20 cellular contexts compared by ENCODE assay signal in genomic region chr9:95060246-95060645, GRCh38.
DNase-seq lines count a peak whose midpoint lies in the region; ATAC-seq, FAIRE-seq and TF ChIP-seq lines count a peak whose summit lies in the region.
"Had no signal": no experiment of that assay in that cellular context is flagged by ENCODE, and none has a peak within 500 bp of the region (broad histone marks: within the 10 kb centered on the region; RNA-seq: fewer than 3 reads in every experiment).

No MANE protein-coding gene starts in this region.

- TF ChIP-seq CTCF in left ventricle myocardium inferior (IDR thresholded peaks at IDR 0.05; ENCODE audit: borderline replicate concordance) (no peak), gastroesophageal sphincter (IDR thresholded peaks at IDR 0.05) (no peak), gastrocnemius medialis (IDR thresholded peaks at IDR 0.05 in 4 of 5, conservative IDR thresholded peaks at IDR 0.05 in 1 of 5) (no peak), SK-N-SH (IDR thresholded peaks at IDR 0.05) (no peak), adrenal gland (IDR thresholded peaks at IDR 0.05) (no peak)

- no peaks in the 10 kb centered on the region for H3K27me3 ChIP-seq in left ventricle myocardium inferior (ENCODE audit: low read depth)
- no peaks in the 10 kb centered on the region for H3K27me3 ChIP-seq in gastroesophageal sphincter
- no peaks in the 10 kb centered on the region for H3K27me3 ChIP-seq in gastrocnemius medialis
- no peaks in the 10 kb centered on the region for H3K27me3 ChIP-seq in SK-N-SH (ENCODE audit: insufficient read depth)
- no peaks in the 10 kb centered on the region for H3K27me3 ChIP-seq in adrenal gland
- H3K27me3 ChIP-seq in small intestine (ENCODE audit: control insufficient read depth in 2 of 2, insufficient read depth in 2 of 2, low read length in 2 of 2): no peaks in the 10 kb centered on the region
- H3K27me3 ChIP-seq: upper lobe of left lung had no signal

- intact Hi-C loops in left ventricle myocardium inferior (cut with micrococcal nuclease) (no loop called here), left cardiac atrium (cut with DNase I) (no loop called here), gastrocnemius medialis (cut with DNase I; ENCODE audit: low total_unique reads) (no loop called here), adrenal gland (cut with DNase I) (no loop called here)

- H3K4me2 ChIP-seq in SK-N-SH: no peak overlapping the region

- ATAC-seq in left cardiac atrium: no peak
- no peak for ATAC-seq in gastroesophageal sphincter
- ATAC-seq in gastrocnemius medialis: no peak
- no peak for ATAC-seq in HG02840 (IDR thresholded peaks at IDR 0.05; ENCODE audit: low FRiP score, unreplicated experiment)
- ATAC-seq: activated T-cell treated with anti-CD3 and anti-CD28 coated beads, Interleukin-2, amount 50 U/mL, for 4 hours; effector memory CD8-positive, alpha-beta T cell; stimulated activated memory B cell treated with anti-CD40 and anti-IgM and Interleukin-4, amounts not matched to agents 10 μg/mL and 1 μg/mL and 100 μg/mL, for 72 hours had no signal

- H3K4me1 ChIP-seq in left ventricle myocardium inferior (peaks cover 100% of the 10 kb centered on the region), gastroesophageal sphincter (peaks cover 0 to 100% (median 74%) of the 10 kb centered on the region in 3 donors), gastrocnemius medialis (peaks cover 100% of the 10 kb centered on the region in 2 donors), SK-N-SH (ENCODE audit: control insufficient read depth in 1 of 2, insufficient read depth in 2 of 2, low read depth in 1 of 2, low read length in 1 of 2) (peaks cover 50 to 71% of the 10 kb centered on the region in 2 experiments; a peak in 3 of 4 replicates), adrenal gland (replicated peaks in 1 of 2) (peaks cover 16 to 69% of the 10 kb centered on the region in 2 donors), small intestine (ENCODE audit: control insufficient read depth in 2 of 2, insufficient read depth in 1 of 2, low read depth in 1 of 2, low read length in 1 of 2) (peaks cover under 1 to 12% of the 10 kb centered on the region in 2 donors)

- H2AFZ ChIP-seq in SK-N-SH (ENCODE audit: low read depth): no peak overlapping the region

- FAIRE-seq in small intestine (lab: Jason Lieb, UNC): no peak
- FAIRE-seq: D721Med had no signal

- CTCF ChIA-PET in SK-N-SH (lab: Yijun Ruan, JAX): interaction anchor here (2.1 kb wide), 1 partner anchor 36 kb away, joined by 5 read pairs; no protein-coding TSS in a partner anchor

- POLR2A ChIA-PET in SK-N-SH (lab: Yijun Ruan, JAX): interaction anchor here (0.6 kb wide), 1 partner anchor 32 kb away, joined by 3 read pairs; no protein-coding TSS in a partner anchor

- peaks cover 9% of the 10 kb centered on the region for H3F3A ChIP-seq in SK-N-SH (replicated peaks; ENCODE audit: insufficient read depth)

- TF ChIP-seq EP300 in gastroesophageal sphincter (IDR thresholded peaks at IDR 0.05) (no peak), SK-N-SH (IDR thresholded peaks at IDR 0.05; ENCODE audit: borderline replicate concordance in 1 of 2, low read depth in 1 of 2, low read length in 1 of 2) (no peak)

- H3K9ac ChIP-seq in SK-N-SH: no peak overlapping the region

- no peak for TF ChIP-seq RAD21 in SK-N-SH (IDR thresholded peaks at IDR 0.05; ENCODE audit: low read length)

- TF ChIP-seq POLR2A in gastroesophageal sphincter (IDR thresholded peaks at IDR 0.05) (no peak), gastrocnemius medialis (IDR thresholded peaks at IDR 0.05) (no peak), adrenal gland (IDR thresholded peaks at IDR 0.05) (no peak)

- H3K4me3 ChIP-seq in left ventricle myocardium inferior (no peak overlapping the region), gastroesophageal sphincter (no peak overlapping the region), gastrocnemius medialis (no peak overlapping the region), SK-N-SH (ENCODE audit: low read depth in 2 of 2, low read length in 1 of 2) (no peak overlapping the region), adrenal gland (no peak overlapping the region), small intestine (ENCODE audit: low read depth in 1 of 2, low read length in 2 of 2) (no peak overlapping the region)
- H3K4me3 ChIP-seq: SK-N-MC, upper lobe of left lung had no signal

- no peaks in the 10 kb centered on the region for H3K9me3 ChIP-seq in left ventricle myocardium inferior (replicated peaks)
- H3K9me3 ChIP-seq in gastroesophageal sphincter: no peaks in the 10 kb centered on the region
- H3K9me3 ChIP-seq in gastrocnemius medialis: no peaks in the 10 kb centered on the region
- no peaks in the 10 kb centered on the region for H3K9me3 ChIP-seq in SK-N-SH
- no peaks in the 10 kb centered on the region for H3K9me3 ChIP-seq in adrenal gland (replicated peaks in 1 of 3)
- no peaks in the 10 kb centered on the region for H3K9me3 ChIP-seq in small intestine (ENCODE audit: control insufficient read depth, low read depth)
- H3K9me3 ChIP-seq: upper lobe of left lung had no signal

- in situ Hi-C loops in gastrocnemius medialis (cut with MboI; ENCODE audit: low sequenced_read_pairs in 4 of 4): no loop called here

- H3K27ac ChIP-seq in left ventricle myocardium inferior (replicated peaks) (peak overlapping the region; percentile 75), gastroesophageal sphincter (peak overlapping the region; percentile 19 to 89 (median 76)), gastrocnemius medialis (peak overlapping the region; percentile 85 to 96 (median 91)), SK-N-SH (ENCODE audit: low read depth in 2 of 2, low read length in 1 of 2) (peak overlapping the region in 1 of 2 experiments; percentile 44; a peak in 1 of 4 replicates), adrenal gland (peak overlapping the region in 1 of 5 donors; percentile 0), small intestine (ENCODE audit: low read depth in 1 of 2, low read length in 1 of 2) (peak overlapping the region in 1 of 2 donors; percentile 32)
- H3K27ac ChIP-seq: SK-N-MC had no signal

- H3K9me2 ChIP-seq in SK-N-SH: no peaks in the 10 kb centered on the region

- peaks cover 60% of the 10 kb centered on the region for H4K20me1 ChIP-seq in SK-N-SH (ENCODE audit: insufficient read depth)

- DNase-seq in left ventricle myocardium inferior (no peak), left cardiac atrium (no peak), gastrocnemius medialis (no peak), SK-N-SH (no peak), adrenal gland (no peak), small intestine (no peak)
- DNase-seq: activated naive CD4-positive, alpha-beta T cell treated with anti-CD3 and anti-CD28 coated beads for 36 hours; activated T-cell treated with anti-CD3 and anti-CD28 coated beads, Interleukin-2, amount 50 U/mL, for 4 hours; effector memory CD8-positive, alpha-beta T cell; EL; NCI-H1092 treated with DMSO at 0.1 percent for 48 hours; NCI-H2081 treated with DMSO at 0.1 percent for 48 hours; NCI-H524; RPMI8226; upper lobe of left lung had no signal

- peaks cover 98% of the 10 kb centered on the region for H3K79me2 ChIP-seq in SK-N-SH (ENCODE audit: insufficient read depth)

- H3K36me3 ChIP-seq in left ventricle myocardium inferior (peaks cover 45% of the 10 kb centered on the region), gastroesophageal sphincter (peaks cover 0 to 36% of the 10 kb centered on the region in 2 donors), gastrocnemius medialis (peaks cover 0 to 15% of the 10 kb centered on the region in 2 donors), SK-N-SH (replicated peaks in 1 of 2; ENCODE audit: control insufficient read depth in 1 of 2, insufficient read depth in 2 of 2, low read length in 1 of 2) (peaks cover 24 to 71% of the 10 kb centered on the region in 2 experiments), adrenal gland (replicated peaks in 1 of 2) (peaks cover 0 to 44% of the 10 kb centered on the region in 2 donors), small intestine (ENCODE audit: control insufficient read depth in 2 of 2, insufficient read depth in 2 of 2, low read length in 2 of 2) (peaks cover 0 to 5% of the 10 kb centered on the region in 2 donors)

- 17 to 32% methylated on average over 4 to 5 of the region's 5 CpGs for WGBS in gastroesophageal sphincter (ENCODE audit: low coverage in 1 of 2), 2 donors
- WGBS in SK-N-SH (ENCODE audit: low lambda C conversion rate): 67% methylated on average over 5 of the region's 5 CpGs
- 48 to 67% (median 50%) methylated on average over 5 of the region's 5 CpGs for WGBS in adrenal gland, 4 donors
- WGBS in small intestine, 3 donors: 53 to 68% (median 67%) methylated on average over 5 of the region's 5 CpGs

TF ChIP-seq in SK-N-SH, 30 proteins besides CTCF, POLR2A, EP300 and RAD21 (continues in another document):
- TF ChIP-seq TAF1 (IDR thresholded peaks at IDR 0.05; ENCODE audit: borderline replicate concordance, low read depth, low read length): no peak
- TF ChIP-seq FOXM1 (IDR thresholded peaks at IDR 0.05; ENCODE audit: low read depth): no peak
- no peak for TF ChIP-seq TCF12 (IDR thresholded peaks at IDR 0.05)
- no peak for TF ChIP-seq GABPA (IDR thresholded peaks at IDR 0.05; ENCODE audit: low read depth)
- no peak for TF ChIP-seq FOXJ3 (CRISPR knock-in tag; IDR thresholded peaks at IDR 0.05)
- TF ChIP-seq JUND (IDR thresholded peaks at IDR 0.05): no peak
- TF ChIP-seq USF2 (IDR thresholded peaks at IDR 0.05; ENCODE audit: borderline replicate concordance, low read depth, low read length): no peak
- no peak for TF ChIP-seq FOSL2 (IDR thresholded peaks at IDR 0.05; ENCODE audit: borderline replicate concordance, low read depth)
